Comparison of ENCODE assay signal across 1 cellular context in the genomic region with DNA sequence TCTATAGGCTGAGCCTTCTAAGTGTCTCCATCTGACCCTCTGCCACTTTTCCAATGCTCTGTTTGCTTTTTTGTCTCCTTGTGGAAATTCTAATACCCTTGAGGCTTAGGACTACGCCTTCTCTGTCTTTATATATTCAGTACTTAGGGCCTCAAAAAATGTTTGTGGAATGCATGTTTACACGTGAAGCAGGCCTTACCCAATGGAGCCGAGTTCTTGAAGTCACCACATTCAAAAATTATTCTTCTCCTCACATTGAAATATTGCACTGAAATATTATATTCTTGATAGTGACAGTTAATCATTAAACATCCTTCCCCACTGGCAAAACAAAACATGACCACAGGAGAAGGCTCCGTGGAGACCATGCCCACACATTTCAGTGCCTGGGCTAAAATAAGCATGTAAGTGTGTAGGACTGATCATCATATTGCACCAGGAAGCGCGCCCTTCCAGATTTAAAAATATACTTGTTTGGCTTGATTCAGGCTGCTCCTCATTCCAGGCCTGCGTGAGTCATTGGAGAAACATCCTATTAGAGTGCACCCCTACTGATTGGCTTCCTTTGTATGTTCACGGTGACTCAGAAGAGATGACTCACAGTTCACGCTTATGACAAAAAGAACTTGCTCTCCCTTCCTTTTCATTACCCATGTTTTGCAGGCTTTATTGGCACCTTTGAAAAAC.
TF ChIP-seq lines count a peak whose summit lies in the region.

No MANE protein-coding gene starts in this region.

TF ChIP-seq in HepG2, 621 proteins besides CTCF, POLR2A, EP300 and RAD21 (continued from another document and continues in another):
- TF ChIP-seq, protein P1, sequence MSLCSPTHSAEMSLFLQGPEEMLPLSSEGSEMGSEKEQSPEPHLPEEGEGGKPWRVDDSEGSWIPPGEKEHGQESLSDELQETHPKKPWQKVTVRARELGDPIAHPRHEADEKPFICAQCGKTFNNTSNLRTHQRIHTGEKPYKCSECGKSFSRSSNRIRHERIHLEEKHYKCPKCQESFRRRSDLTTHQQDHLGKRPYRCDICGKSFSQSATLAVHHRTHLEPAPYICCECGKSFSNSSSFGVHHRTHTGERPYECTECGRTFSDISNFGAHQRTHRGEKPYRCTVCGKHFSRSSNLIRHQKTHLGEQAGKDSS (CRISPR knock-in tag; IDR thresholded peaks at IDR 0.05; ENCODE audit: borderline replicate concordance, low read depth): 0 out of 2 replicates have a peak, but pooled peaks have one; percentile 59
- peak; percentile 58; the same call in 1 of the 2 replicates for TF ChIP-seq FOXK1 (CRISPR knock-in tag; IDR thresholded peaks at IDR 0.05; ENCODE audit: borderline replicate concordance, low read depth)
- TF ChIP-seq MTA3 (CRISPR knock-in tag; IDR thresholded peaks at IDR 0.05): no peak
- no peak for TF ChIP-seq MYNN (CRISPR knock-in tag; IDR thresholded peaks at IDR 0.05; ENCODE audit: low read depth)
- TF ChIP-seq, protein P2, sequence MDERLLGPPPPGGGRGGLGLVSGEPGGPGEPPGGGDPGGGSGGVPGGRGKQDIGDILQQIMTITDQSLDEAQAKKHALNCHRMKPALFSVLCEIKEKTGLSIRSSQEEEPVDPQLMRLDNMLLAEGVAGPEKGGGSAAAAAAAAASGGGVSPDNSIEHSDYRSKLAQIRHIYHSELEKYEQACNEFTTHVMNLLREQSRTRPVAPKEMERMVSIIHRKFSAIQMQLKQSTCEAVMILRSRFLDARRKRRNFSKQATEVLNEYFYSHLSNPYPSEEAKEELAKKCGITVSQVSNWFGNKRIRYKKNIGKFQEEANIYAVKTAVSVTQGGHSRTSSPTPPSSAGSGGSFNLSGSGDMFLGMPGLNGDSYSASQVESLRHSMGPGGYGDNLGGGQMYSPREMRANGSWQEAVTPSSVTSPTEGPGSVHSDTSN (CRISPR knock-in tag; IDR thresholded peaks at IDR 0.05): no peak
- TF ChIP-seq, protein P3, sequence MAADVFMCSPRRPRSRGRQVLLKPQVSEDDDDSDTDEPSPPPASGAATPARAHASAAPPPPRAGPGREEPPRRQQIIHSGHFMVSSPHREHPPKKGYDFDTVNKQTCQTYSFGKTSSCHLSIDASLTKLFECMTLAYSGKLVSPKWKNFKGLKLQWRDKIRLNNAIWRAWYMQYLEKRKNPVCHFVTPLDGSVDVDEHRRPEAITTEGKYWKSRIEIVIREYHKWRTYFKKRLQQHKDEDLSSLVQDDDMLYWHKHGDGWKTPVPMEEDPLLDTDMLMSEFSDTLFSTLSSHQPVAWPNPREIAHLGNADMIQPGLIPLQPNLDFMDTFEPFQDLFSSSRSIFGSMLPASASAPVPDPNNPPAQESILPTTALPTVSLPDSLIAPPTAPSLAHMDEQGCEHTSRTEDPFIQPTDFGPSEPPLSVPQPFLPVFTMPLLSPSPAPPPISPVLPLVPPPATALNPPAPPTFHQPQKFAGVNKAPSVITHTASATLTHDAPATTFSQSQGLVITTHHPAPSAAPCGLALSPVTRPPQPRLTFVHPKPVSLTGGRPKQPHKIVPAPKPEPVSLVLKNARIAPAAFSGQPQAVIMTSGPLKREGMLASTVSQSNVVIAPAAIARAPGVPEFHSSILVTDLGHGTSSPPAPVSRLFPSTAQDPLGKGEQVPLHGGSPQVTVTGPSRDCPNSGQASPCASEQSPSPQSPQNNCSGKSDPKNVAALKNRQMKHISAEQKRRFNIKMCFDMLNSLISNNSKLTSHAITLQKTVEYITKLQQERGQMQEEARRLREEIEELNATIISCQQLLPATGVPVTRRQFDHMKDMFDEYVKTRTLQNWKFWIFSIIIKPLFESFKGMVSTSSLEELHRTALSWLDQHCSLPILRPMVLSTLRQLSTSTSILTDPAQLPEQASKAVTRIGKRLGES (CRISPR knock-in tag; IDR thresholded peaks at IDR 0.05; ENCODE audit: borderline replicate concordance): no peak
- TF ChIP-seq, protein P4, sequence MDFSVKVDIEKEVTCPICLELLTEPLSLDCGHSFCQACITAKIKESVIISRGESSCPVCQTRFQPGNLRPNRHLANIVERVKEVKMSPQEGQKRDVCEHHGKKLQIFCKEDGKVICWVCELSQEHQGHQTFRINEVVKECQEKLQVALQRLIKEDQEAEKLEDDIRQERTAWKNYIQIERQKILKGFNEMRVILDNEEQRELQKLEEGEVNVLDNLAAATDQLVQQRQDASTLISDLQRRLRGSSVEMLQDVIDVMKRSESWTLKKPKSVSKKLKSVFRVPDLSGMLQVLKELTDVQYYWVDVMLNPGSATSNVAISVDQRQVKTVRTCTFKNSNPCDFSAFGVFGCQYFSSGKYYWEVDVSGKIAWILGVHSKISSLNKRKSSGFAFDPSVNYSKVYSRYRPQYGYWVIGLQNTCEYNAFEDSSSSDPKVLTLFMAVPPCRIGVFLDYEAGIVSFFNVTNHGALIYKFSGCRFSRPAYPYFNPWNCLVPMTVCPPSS (IDR thresholded peaks at IDR 0.05): no peak
- TF ChIP-seq BRD4 (CRISPR knock-in tag; IDR thresholded peaks at IDR 0.05): no peak
- TF ChIP-seq, protein P5, sequence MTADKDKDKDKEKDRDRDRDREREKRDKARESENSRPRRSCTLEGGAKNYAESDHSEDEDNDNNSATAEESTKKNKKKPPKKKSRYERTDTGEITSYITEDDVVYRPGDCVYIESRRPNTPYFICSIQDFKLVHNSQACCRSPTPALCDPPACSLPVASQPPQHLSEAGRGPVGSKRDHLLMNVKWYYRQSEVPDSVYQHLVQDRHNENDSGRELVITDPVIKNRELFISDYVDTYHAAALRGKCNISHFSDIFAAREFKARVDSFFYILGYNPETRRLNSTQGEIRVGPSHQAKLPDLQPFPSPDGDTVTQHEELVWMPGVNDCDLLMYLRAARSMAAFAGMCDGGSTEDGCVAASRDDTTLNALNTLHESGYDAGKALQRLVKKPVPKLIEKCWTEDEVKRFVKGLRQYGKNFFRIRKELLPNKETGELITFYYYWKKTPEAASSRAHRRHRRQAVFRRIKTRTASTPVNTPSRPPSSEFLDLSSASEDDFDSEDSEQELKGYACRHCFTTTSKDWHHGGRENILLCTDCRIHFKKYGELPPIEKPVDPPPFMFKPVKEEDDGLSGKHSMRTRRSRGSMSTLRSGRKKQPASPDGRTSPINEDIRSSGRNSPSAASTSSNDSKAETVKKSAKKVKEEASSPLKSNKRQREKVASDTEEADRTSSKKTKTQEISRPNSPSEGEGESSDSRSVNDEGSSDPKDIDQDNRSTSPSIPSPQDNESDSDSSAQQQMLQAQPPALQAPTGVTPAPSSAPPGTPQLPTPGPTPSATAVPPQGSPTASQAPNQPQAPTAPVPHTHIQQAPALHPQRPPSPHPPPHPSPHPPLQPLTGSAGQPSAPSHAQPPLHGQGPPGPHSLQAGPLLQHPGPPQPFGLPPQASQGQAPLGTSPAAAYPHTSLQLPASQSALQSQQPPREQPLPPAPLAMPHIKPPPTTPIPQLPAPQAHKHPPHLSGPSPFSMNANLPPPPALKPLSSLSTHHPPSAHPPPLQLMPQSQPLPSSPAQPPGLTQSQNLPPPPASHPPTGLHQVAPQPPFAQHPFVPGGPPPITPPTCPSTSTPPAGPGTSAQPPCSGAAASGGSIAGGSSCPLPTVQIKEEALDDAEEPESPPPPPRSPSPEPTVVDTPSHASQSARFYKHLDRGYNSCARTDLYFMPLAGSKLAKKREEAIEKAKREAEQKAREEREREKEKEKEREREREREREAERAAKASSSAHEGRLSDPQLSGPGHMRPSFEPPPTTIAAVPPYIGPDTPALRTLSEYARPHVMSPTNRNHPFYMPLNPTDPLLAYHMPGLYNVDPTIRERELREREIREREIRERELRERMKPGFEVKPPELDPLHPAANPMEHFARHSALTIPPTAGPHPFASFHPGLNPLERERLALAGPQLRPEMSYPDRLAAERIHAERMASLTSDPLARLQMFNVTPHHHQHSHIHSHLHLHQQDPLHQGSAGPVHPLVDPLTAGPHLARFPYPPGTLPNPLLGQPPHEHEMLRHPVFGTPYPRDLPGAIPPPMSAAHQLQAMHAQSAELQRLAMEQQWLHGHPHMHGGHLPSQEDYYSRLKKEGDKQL (CRISPR knock-in tag; IDR thresholded peaks at IDR 0.05; ENCODE audit: low read depth): no peak
- no peak for TF ChIP-seq ATF7 (IDR thresholded peaks at IDR 0.05)
- peak; percentile 32; the same call in 1 of the 2 replicates for TF ChIP-seq ATF7 (CRISPR knock-in tag; IDR thresholded peaks at IDR 0.05)
- TF ChIP-seq, protein P6, sequence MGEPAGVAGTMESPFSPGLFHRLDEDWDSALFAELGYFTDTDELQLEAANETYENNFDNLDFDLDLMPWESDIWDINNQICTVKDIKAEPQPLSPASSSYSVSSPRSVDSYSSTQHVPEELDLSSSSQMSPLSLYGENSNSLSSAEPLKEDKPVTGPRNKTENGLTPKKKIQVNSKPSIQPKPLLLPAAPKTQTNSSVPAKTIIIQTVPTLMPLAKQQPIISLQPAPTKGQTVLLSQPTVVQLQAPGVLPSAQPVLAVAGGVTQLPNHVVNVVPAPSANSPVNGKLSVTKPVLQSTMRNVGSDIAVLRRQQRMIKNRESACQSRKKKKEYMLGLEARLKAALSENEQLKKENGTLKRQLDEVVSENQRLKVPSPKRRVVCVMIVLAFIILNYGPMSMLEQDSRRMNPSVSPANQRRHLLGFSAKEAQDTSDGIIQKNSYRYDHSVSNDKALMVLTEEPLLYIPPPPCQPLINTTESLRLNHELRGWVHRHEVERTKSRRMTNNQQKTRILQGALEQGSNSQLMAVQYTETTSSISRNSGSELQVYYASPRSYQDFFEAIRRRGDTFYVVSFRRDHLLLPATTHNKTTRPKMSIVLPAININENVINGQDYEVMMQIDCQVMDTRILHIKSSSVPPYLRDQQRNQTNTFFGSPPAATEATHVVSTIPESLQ (CRISPR knock-in tag; conservative IDR thresholded peaks at IDR 0.05): no peak
- TF ChIP-seq, protein P7, sequence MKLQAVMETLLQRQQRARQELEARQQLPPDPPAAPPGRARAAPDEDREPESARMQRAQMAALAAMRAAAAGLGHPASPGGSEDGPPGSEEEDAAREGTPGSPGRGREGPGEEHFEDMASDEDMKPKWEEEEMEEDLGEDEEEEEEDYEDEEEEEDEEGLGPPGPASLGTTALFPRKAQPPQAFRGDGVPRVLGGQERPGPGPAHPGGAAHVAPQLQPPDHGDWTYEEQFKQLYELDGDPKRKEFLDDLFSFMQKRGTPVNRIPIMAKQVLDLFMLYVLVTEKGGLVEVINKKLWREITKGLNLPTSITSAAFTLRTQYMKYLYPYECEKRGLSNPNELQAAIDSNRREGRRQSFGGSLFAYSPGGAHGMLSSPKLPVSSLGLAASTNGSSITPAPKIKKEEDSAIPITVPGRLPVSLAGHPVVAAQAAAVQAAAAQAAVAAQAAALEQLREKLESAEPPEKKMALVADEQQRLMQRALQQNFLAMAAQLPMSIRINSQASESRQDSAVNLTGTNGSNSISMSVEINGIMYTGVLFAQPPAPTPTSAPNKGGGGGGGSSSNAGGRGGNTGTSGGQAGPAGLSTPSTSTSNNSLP (IDR thresholded peaks at IDR 0.05; ENCODE audit: low read depth, low read length): peak; percentile 67
- TF ChIP-seq RARA (CRISPR knock-in tag; IDR thresholded peaks at IDR 0.05): peak; percentile 56
- no peak for TF ChIP-seq ZNF598 (CRISPR knock-in tag; IDR thresholded peaks at IDR 0.05; ENCODE audit: borderline replicate concordance)
- peak; percentile 48 for TF ChIP-seq ASH2L (IDR thresholded peaks at IDR 0.05; ENCODE audit: insufficient read length, low read depth, low read length)
- TF ChIP-seq, protein P8, sequence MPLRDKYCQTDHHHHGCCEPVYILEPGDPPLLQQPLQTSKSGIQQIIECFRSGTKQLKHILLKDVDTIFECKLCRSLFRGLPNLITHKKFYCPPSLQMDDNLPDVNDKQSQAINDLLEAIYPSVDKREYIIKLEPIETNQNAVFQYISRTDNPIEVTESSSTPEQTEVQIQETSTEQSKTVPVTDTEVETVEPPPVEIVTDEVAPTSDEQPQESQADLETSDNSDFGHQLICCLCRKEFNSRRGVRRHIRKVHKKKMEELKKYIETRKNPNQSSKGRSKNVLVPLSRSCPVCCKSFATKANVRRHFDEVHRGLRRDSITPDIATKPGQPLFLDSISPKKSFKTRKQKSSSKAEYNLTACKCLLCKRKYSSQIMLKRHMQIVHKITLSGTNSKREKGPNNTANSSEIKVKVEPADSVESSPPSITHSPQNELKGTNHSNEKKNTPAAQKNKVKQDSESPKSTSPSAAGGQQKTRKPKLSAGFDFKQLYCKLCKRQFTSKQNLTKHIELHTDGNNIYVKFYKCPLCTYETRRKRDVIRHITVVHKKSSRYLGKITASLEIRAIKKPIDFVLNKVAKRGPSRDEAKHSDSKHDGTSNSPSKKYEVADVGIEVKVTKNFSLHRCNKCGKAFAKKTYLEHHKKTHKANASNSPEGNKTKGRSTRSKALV (CRISPR knock-in tag; IDR thresholded peaks at IDR 0.05): no peak
- no peak for TF ChIP-seq TOE1 (CRISPR knock-in tag; IDR thresholded peaks at IDR 0.05)
- TF ChIP-seq, protein P9, sequence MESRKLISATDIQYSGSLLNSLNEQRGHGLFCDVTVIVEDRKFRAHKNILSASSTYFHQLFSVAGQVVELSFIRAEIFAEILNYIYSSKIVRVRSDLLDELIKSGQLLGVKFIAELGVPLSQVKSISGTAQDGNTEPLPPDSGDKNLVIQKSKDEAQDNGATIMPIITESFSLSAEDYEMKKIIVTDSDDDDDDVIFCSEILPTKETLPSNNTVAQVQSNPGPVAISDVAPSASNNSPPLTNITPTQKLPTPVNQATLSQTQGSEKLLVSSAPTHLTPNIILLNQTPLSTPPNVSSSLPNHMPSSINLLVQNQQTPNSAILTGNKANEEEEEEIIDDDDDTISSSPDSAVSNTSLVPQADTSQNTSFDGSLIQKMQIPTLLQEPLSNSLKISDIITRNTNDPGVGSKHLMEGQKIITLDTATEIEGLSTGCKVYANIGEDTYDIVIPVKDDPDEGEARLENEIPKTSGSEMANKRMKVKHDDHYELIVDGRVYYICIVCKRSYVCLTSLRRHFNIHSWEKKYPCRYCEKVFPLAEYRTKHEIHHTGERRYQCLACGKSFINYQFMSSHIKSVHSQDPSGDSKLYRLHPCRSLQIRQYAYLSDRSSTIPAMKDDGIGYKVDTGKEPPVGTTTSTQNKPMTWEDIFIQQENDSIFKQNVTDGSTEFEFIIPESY (CRISPR knock-in tag; IDR thresholded peaks at IDR 0.05): no peak
- TF ChIP-seq PITX1 (CRISPR knock-in tag; IDR thresholded peaks at IDR 0.05): no peak; the same call in 1 of the 2 replicates
- TF ChIP-seq MBNL3 (CRISPR knock-in tag; conservative IDR thresholded peaks at IDR 0.05): no peak
- TF ChIP-seq ZNF629 (CRISPR knock-in tag; conservative IDR thresholded peaks at IDR 0.05): no peak
